In the genomic region with DNA sequence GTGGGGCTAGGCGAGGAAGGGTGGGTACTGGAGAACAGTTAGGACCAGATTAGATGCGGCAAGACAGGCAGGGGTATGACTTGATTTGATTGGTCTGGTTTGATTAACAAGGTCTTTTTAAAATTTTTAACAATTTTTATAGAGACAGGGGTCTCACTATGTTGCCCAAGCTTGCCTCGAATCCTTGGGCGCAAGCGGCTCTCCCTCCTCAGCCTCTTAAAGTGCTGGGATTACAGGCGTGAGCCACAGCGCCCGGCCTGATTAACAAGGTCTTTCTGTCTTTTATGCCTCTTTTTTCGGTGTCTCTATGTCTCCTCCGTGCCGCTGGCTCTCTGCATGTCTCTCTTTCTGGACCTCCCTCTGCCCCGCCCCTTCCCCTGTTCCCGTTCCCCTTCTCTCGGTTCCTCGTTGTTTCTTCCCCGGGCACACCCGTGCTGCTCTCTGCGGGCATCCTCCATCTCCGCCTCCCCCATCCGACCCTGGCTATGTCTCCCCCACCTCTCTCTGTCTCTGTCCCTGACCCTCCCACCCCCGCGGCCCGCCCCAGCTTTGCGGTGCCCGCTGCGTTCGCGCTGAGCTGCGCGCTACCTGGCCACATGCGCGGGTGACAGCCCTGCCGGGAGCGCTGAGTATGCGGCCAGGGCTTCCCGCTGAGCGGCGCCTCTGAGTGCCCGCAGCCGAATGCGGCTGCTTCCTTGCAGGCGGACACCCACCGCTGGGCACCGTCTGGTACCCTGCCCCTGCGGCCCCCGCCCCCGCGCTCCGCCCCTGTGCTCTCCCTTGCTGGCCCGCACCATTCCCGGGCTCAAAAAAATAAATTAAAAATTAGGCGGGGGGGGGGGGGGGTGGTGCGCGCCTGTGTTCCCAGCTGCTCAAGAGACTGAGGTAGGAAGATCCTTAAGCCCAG, we compare ENCODE assay signal across 6 cellular contexts.
DNase-seq lines count a peak whose midpoint lies in the region; ATAC-seq and TF ChIP-seq lines count a peak whose summit lies in the region.

No MANE protein-coding gene starts in this region.

- H3K9me3 Mint-ChIP-seq in stimulated activated naive CD8-positive, alpha-beta T cell treated with anti-CD3 and anti-CD28 coated beads, Interleukin-15, Interleukin-2, amounts not matched to agents 100 ng/mL and 50 ng/mL, for 24 hours, result no peaks in the 10 kb centered on the region

- no peak for ATAC-seq in HG03280 (IDR thresholded peaks at IDR 0.05; ENCODE audit: unreplicated experiment)

- H3K4me1 Mint-ChIP-seq in stimulated activated naive CD8-positive, alpha-beta T cell treated with anti-CD3 and anti-CD28 coated beads, Interleukin-15, Interleukin-2, amounts not matched to agents 100 ng/mL and 50 ng/mL, for 24 hours (ENCODE audit: low read depth), result peaks cover 8% of the 10 kb centered on the region

- no peak for TF ChIP-seq CTCF in foreskin fibroblast (IDR thresholded peaks at IDR 0.05; ENCODE audit: low read depth, low read length)

- H3K36me3 Mint-ChIP-seq in stimulated activated naive CD8-positive, alpha-beta T cell treated with anti-CD3 and anti-CD28 coated beads, Interleukin-15, Interleukin-2, amounts not matched to agents 100 ng/mL and 50 ng/mL, for 24 hours (ENCODE audit: low read depth), result no peaks in the 10 kb centered on the region

- DNase-seq in NCI-H1436 (lab: John Stamatoyannopoulos, UW) (peak; percentile 25), NCI-H1436 treated with DMSO at 0.1 percent for 48 hours (lab: John Stamatoyannopoulos, UW) (no peak), SHP77 treated with DMSO at 0.1 percent for 48 hours (lab: John Stamatoyannopoulos, UW) (peak; percentile 14), foreskin fibroblast (peak in 1 of 2 donors; percentile 41)

- peaks cover 33% of the 10 kb centered on the region for H3K27me3 Mint-ChIP-seq in stimulated activated naive CD8-positive, alpha-beta T cell treated with anti-CD3 and anti-CD28 coated beads, Interleukin-15, Interleukin-2, amounts not matched to agents 100 ng/mL and 50 ng/mL, for 24 hours

- peak overlapping the region; percentile 7 to 25 for H3K4me3 ChIP-seq in foreskin fibroblast (ENCODE audit: low read depth in 1 of 2, low read length in 2 of 2)

- peak overlapping the region; percentile 71 for H3K4me3 Mint-ChIP-seq in stimulated activated naive CD8-positive, alpha-beta T cell treated with anti-CD3 and anti-CD28 coated beads, Interleukin-15, Interleukin-2, amounts not matched to agents 100 ng/mL and 50 ng/mL, for 24 hours

- H3K27ac Mint-ChIP-seq in stimulated activated naive CD8-positive, alpha-beta T cell treated with anti-CD3 and anti-CD28 coated beads, Interleukin-15, Interleukin-2, amounts not matched to agents 100 ng/mL and 50 ng/mL, for 24 hours, result no peak overlapping the region
